10 cellular contexts compared by ENCODE assay signal in the genomic region with DNA sequence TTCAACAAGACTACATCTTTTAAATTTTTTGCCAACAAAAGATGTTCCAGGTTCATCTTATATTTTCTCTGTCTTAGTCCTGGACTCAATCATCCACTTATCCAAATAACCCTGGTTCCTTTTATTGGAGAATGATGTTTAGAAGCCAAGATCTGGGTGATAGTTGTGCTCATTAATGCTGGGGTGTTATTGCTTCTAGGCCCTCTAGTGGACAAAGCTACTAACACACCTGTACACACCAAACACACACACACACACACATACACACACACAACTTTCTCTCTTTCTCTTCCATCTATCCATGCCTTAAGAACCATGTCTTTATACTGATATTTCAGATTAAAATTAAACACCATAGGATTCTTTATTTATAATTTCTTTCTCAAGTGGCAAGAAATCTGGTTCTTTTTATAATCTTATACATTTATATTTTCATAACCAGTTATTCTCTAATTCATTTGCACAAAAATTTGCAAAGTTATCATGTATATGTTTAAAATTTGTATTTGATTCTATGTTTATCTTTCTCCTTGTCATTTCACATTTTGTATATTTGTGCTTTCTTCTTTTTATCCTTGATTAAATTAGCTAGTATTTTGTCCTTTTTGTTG.
DNase-seq lines count a peak whose midpoint lies in the region; TF ChIP-seq lines count a peak whose summit lies in the region.
"Had no signal": no experiment of that assay in that cellular context is flagged by ENCODE, and none has a peak within 500 bp of the region (broad histone marks: within the 10 kb centered on the region; RNA-seq: fewer than 3 reads in every experiment).

No MANE protein-coding gene starts in this region.

- H3K4me1 ChIP-seq in osteoblast (ENCODE audit: insufficient read depth, low read length) (no peaks in the 10 kb centered on the region), ascending aorta (no peaks in the 10 kb centered on the region)

- no peak overlapping the region for H3K4me3 ChIP-seq in brain microvascular endothelial cell (ENCODE audit: low read depth, low read length)
- no peak overlapping the region for H3K4me3 ChIP-seq in osteoblast (ENCODE audit: insufficient read depth, low read length)
- no peak overlapping the region for H3K4me3 ChIP-seq in ascending aorta

- H3K27me3 ChIP-seq in brain microvascular endothelial cell (replicated peaks) (peaks cover 15% of the 10 kb centered on the region), osteoblast (ENCODE audit: insufficient read depth, low read length) (peaks cover 3% of the 10 kb centered on the region), ascending aorta (no peaks in the 10 kb centered on the region)

- H3K9me3 ChIP-seq in osteoblast (ENCODE audit: low read depth, low read length) (no peaks in the 10 kb centered on the region), ascending aorta (no peaks in the 10 kb centered on the region)

- intact Hi-C loops in ascending aorta (cut with DNase I) = no loop called here

- DNase-seq in DMS 273 (lab: John Stamatoyannopoulos, UW; ENCODE audit: unreplicated experiment) (peak; percentile 44), DMS 273 treated with DMSO at 0.1 percent for 48 hours (lab: John Stamatoyannopoulos, UW) (no peak), brain microvascular endothelial cell (no peak), osteoblast (ENCODE audit: insufficient read length, low spot score, missing footprints) (no peak), ascending aorta (ENCODE audit: low spot score in 2 of 2) (no peak), NCI-H187 (lab: John Stamatoyannopoulos, UW) (no peak), iPS-NIHi7 (ENCODE audit: extremely low spot score) (no peak)
- DNase-seq: 8988T; activated CD8-positive, alpha-beta memory T cell treated with anti-CD3 and anti-CD28 coated beads, Interleukin-2, amount 50 U/mL, for 4 hours had no signal

- H3K4me2 ChIP-seq in osteoblast (ENCODE audit: insufficient read depth, low read length) = no peak overlapping the region

- in situ Hi-C loops in brain microvascular endothelial cell (cut with HindIII; ENCODE audit: low pct_ligation_motif_present, low sequenced_read_pairs) = no loop called here

- H3K27ac ChIP-seq in brain microvascular endothelial cell = no peak overlapping the region
- H3K27ac ChIP-seq in osteoblast (ENCODE audit: low read depth, low read length) = no peak overlapping the region
- no peak overlapping the region for H3K27ac ChIP-seq in ascending aorta

- no peaks in the 10 kb centered on the region for H4K20me1 ChIP-seq in osteoblast (ENCODE audit: insufficient read depth, low read length)

- TF ChIP-seq CTCF in LNCAP (IDR thresholded peaks at IDR 0.05) (peak; percentile 42; the same call in 1 of the 2 replicates), brain microvascular endothelial cell (IDR thresholded peaks at IDR 0.05; ENCODE audit: low read depth, low read length, missing control alignments) (peak; percentile 63), osteoblast (IDR thresholded peaks at IDR 0.05; ENCODE audit: extremely low read depth, low read depth, low read length) (peak; percentile 44), ascending aorta (IDR thresholded peaks at IDR 0.05) (peak in 1 of 3 experiments; percentile 10)

- no peaks in the 10 kb centered on the region for H3K79me2 ChIP-seq in osteoblast (ENCODE audit: insufficient read depth, low read length)

- H2AFZ ChIP-seq in osteoblast (ENCODE audit: low read length) = no peak overlapping the region

- H3K36me3 ChIP-seq in brain microvascular endothelial cell (replicated peaks) (no peaks in the 10 kb centered on the region), osteoblast (ENCODE audit: insufficient read depth, low read length) (no peaks in the 10 kb centered on the region), ascending aorta (no peaks in the 10 kb centered on the region)
